ENCODE assay signal across 19 cellular contexts in the genomic region with DNA sequence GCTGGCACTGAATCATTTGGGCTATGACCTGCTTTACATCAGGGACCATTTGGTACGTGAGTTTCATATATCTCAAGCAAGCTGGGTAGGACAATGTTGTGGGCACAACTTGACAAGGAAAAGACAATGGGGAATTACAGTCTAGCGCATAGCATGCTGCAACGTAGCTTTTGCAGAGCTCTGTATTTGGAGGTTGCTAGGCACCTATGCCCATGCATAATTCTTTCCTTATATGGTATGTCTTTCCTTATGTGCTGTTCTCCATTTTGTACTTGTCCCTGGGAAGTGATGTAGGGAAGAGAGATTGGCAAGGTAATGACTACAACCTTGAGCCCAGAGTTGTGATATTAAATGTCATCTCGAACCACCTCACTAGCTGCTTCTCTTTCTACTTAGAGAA. TPM values are rescaled to one million over a fixed set of nuclear protein-coding genes. Genes with fewer than 3 reads are reported as not detected.
"Had no signal": no experiment of that assay in that cellular context is flagged by ENCODE, and none has a peak within 500 bp of the region (broad histone marks: within the 10 kb centered on the region; RNA-seq: fewer than 3 reads in every experiment).

No MANE protein-coding gene starts in this region.

- H3K9me3 Mint-ChIP-seq: activated naive CD4-positive, alpha-beta T cell treated with anti-CD3 and anti-CD28 coated beads for 36 hours; activated naive CD8-positive, alpha-beta T cell treated with anti-CD3 and anti-CD28 coated beads, Interleukin-2, amount 50 U/mL, for 24 hours; activated T-helper 2 cell treated with anti-CD3 and anti-CD28 coated beads, Interferon-gamma antibody, Interleukin-2, Interleukin-4, amounts not matched to agents 10 μg/mL and 5 μg/mL and 100 μg/mL, durations not matched to agents 14 hours and 24 hours and 36 hours; stimulated activated naive CD8-positive, alpha-beta T cell treated with anti-CD3 and anti-CD28 coated beads, Interleukin-15, amount 100 ng/mL, for 72 hours had no signal

- H3K4me3 Mint-ChIP-seq: activated naive CD4-positive, alpha-beta T cell treated with anti-CD3 and anti-CD28 coated beads for 36 hours; activated naive CD8-positive, alpha-beta T cell treated with anti-CD3 and anti-CD28 coated beads, Interleukin-2, amount 50 U/mL, for 24 hours; naive B cell; stimulated activated naive CD8-positive, alpha-beta T cell treated with anti-CD3 and anti-CD28 coated beads, Interleukin-15, amount 100 ng/mL, for 72 hours had no signal

- H3K27me3 ChIP-seq: ascending aorta, heart right ventricle had no signal

- H3K27ac ChIP-seq: ascending aorta, thoracic aorta had no signal

- H3K4me1 Mint-ChIP-seq: activated naive CD8-positive, alpha-beta T cell treated with anti-CD3 and anti-CD28 coated beads, Interleukin-2, amount 50 U/mL, for 24 hours; naive B cell; stimulated activated naive CD8-positive, alpha-beta T cell treated with anti-CD3 and anti-CD28 coated beads, Interleukin-15, amount 100 ng/mL, for 72 hours had no signal

- H3K9me3 ChIP-seq: ascending aorta, thoracic aorta had no signal

- H3K36me3 Mint-ChIP-seq: naive B cell had no signal

- H3K36me3 ChIP-seq: ascending aorta, thoracic aorta had no signal

- H3K4me3 ChIP-seq: ascending aorta, heart right ventricle, lung, thoracic aorta had no signal

- DNase-seq: activated CD4-positive, alpha-beta T cell treated with anti-CD3 and anti-CD28 coated beads, Interleukin-2, amount 50 U/mL, for 48 hours; activated naive CD4-positive, alpha-beta T cell treated with anti-CD3 and anti-CD28 coated beads for 36 hours; activated naive CD8-positive, alpha-beta T cell treated with anti-CD3 and anti-CD28 coated beads, Interleukin-2, amount 50 U/mL, for 24 hours; activated T-cell treated with anti-CD3 and anti-CD28 coated beads, Interleukin-2, amount 50 U/mL, for 1 hour; heart right ventricle; naive B cell; nucleus accumbens; right cardiac atrium; stimulated activated naive CD8-positive, alpha-beta T cell treated with anti-CD3 and anti-CD28 coated beads, Interleukin-15, amount 100 ng/mL, for 72 hours; T-helper 1 cell; T1000 had no signal

- ATAC-seq: activated naive CD8-positive, alpha-beta T cell treated with anti-CD3 and anti-CD28 coated beads, Interleukin-2, amount 50 U/mL, for 24 hours; right cardiac atrium; stimulated activated naive CD8-positive, alpha-beta T cell treated with anti-CD3 and anti-CD28 coated beads, Interleukin-15, amount 100 ng/mL, for 72 hours had no signal

- FAIRE-seq: colon, endothelial cell of umbilical vein, frontal cortex had no signal

- H3K27ac Mint-ChIP-seq: activated naive CD4-positive, alpha-beta T cell treated with anti-CD3 and anti-CD28 coated beads for 36 hours; activated naive CD8-positive, alpha-beta T cell treated with anti-CD3 and anti-CD28 coated beads, Interleukin-2, amount 50 U/mL, for 24 hours; activated T-helper 2 cell treated with anti-CD3 and anti-CD28 coated beads, Interferon-gamma antibody, Interleukin-2, Interleukin-4, amounts not matched to agents 10 μg/mL and 5 μg/mL and 100 μg/mL, durations not matched to agents 14 hours and 24 hours and 36 hours; naive B cell; stimulated activated naive CD8-positive, alpha-beta T cell treated with anti-CD3 and anti-CD28 coated beads, Interleukin-15, amount 100 ng/mL, for 72 hours had no signal

- H3K27me3 Mint-ChIP-seq: activated naive CD8-positive, alpha-beta T cell treated with anti-CD3 and anti-CD28 coated beads, Interleukin-2, amount 50 U/mL, for 24 hours had no signal

RNA-seq across cellular contexts. Expression of gene DAB2, which starts 19.3 kb away (rescaled TPM):
- total RNA-seq: activated naive CD4-positive, alpha-beta T cell treated with anti-CD3 and anti-CD28 coated beads for 36 hours; activated T-helper 2 cell treated with anti-CD3 and anti-CD28 coated beads, Interferon-gamma antibody, Interleukin-2, Interleukin-4, amounts not matched to agents 10 μg/mL and 5 μg/mL and 100 μg/mL, durations not matched to agents 14 hours and 24 hours and 36 hours had no signal

RNA-seq across cellular contexts. Expression of gene C9, which starts 41.2 kb away (rescaled TPM):
- total RNA-seq: activated naive CD4-positive, alpha-beta T cell treated with anti-CD3 and anti-CD28 coated beads for 36 hours; activated T-helper 2 cell treated with anti-CD3 and anti-CD28 coated beads, Interferon-gamma antibody, Interleukin-2, Interleukin-4, amounts not matched to agents 10 μg/mL and 5 μg/mL and 100 μg/mL, durations not matched to agents 14 hours and 24 hours and 36 hours; endothelial cell of umbilical vein; thoracic aorta; ureter had no signal
- polyA plus RNA-seq: heart right ventricle, right cardiac atrium had no signal
